In genomic region chr22:40176921-40177737, GRCh38 we compare ENCODE assay signal across 8 cellular contexts. TPM values are rescaled to one million over a fixed set of nuclear protein-coding genes. Genes with fewer than 3 reads are reported as not detected.
DNase-seq lines count a peak whose midpoint lies in the region; ATAC-seq and TF ChIP-seq lines count a peak whose summit lies in the region.

No MANE protein-coding gene starts in this region.

- POLR2A ChIA-PET in activated naive CD8-positive, alpha-beta T cell treated with anti-CD3 and anti-CD28 coated beads, Interleukin-2, amount 10 ng/mL, durations not matched to agents 7 days and 5 days (lab: Charles Lee), result interaction anchor here (0.5 to 4.6 kb wide), 30 partner anchors 12 to 784 kb away, joined by 3 to 104 read pairs (median 4); partner anchors contain the start of gene ADSL

- H3K27me3 Mint-ChIP-seq in HFFc6 (ENCODE audit: insufficient read depth), result peaks cover 2% of the 10 kb centered on the region
- no peaks in the 10 kb centered on the region for H3K27me3 Mint-ChIP-seq in activated naive CD8-positive, alpha-beta T cell treated with anti-CD3 and anti-CD28 coated beads, Interleukin-2, amount 10 ng/mL, durations not matched to agents 7 days and 5 days

- H2AFZ ChIP-seq in hepatocyte, result peak overlapping the region; percentile 22

- H3K9me3 Mint-ChIP-seq in HFFc6, result no peaks in the 10 kb centered on the region
- no peaks in the 10 kb centered on the region for H3K9me3 Mint-ChIP-seq in activated naive CD8-positive, alpha-beta T cell treated with anti-CD3 and anti-CD28 coated beads, Interleukin-2, amount 10 ng/mL, durations not matched to agents 7 days and 5 days

- peaks cover 36% of the 10 kb centered on the region for H3K4me1 ChIP-seq in hepatocyte (ENCODE audit: insufficient read depth)

- H3K27ac Mint-ChIP-seq in HFFc6, result peak overlapping the region; percentile 87
- H3K27ac Mint-ChIP-seq in activated naive CD8-positive, alpha-beta T cell treated with anti-CD3 and anti-CD28 coated beads, Interleukin-2, amount 10 ng/mL, durations not matched to agents 7 days and 5 days, result peak overlapping the region; percentile 87

- H3K9me2 ChIP-seq in hepatocyte (replicated peaks; ENCODE audit: insufficient read depth), result no peaks in the 10 kb centered on the region

- peaks cover 16% of the 10 kb centered on the region for H4K20me1 ChIP-seq in hepatocyte (ENCODE audit: insufficient read depth, poor library complexity, severe bottlenecking)

- H3K4me1 Mint-ChIP-seq in HFFc6 (ENCODE audit: low read depth), result peaks cover 46% of the 10 kb centered on the region
- peaks cover 36% of the 10 kb centered on the region for H3K4me1 Mint-ChIP-seq in activated naive CD8-positive, alpha-beta T cell treated with anti-CD3 and anti-CD28 coated beads, Interleukin-2, amount 10 ng/mL, durations not matched to agents 7 days and 5 days

- peak; percentile 60 for ATAC-seq in activated naive CD8-positive, alpha-beta T cell treated with anti-CD3 and anti-CD28 coated beads, Interleukin-2, amount 10 ng/mL, durations not matched to agents 7 days and 5 days (ENCODE audit: low read depth)
- no peak for ATAC-seq in GM21423 (IDR thresholded peaks at IDR 0.05; ENCODE audit: unreplicated experiment)

- in situ Hi-C loops in SK-MEL-5 (cut with HindIII; ENCODE audit: low pct_unique_long_range_greater_than_20kb, low sequenced_read_pairs), result loop anchor here (25.0 kb wide), 1 partner anchor 115 kb away; no protein-coding TSS in a partner anchor

- DNase-seq in AG09309 (ENCODE audit: low read depth), result no peak
- peak; percentile 54 for DNase-seq in HFFc6
- peak; percentile 50 for DNase-seq in SK-MEL-5 (ENCODE audit: low read depth, low spot score)
- peak; percentile 67 for DNase-seq in activated naive CD8-positive, alpha-beta T cell treated with anti-CD3 and anti-CD28 coated beads, Interleukin-2, amount 10 ng/mL, durations not matched to agents 7 days and 5 days
- DNase-seq in hepatocyte (ENCODE audit: low spot score), result peak; percentile 79
- DNase-seq in COLO829 (ENCODE audit: low spot score), result no peak

- no peaks in the 10 kb centered on the region for H3K27me3 ChIP-seq in hepatocyte

- peaks cover 42% of the 10 kb centered on the region for H3K79me2 ChIP-seq in hepatocyte

- WGBS in hepatocyte (ENCODE audit: low lambda C conversion rate, missing lambda C conversion rate), result 8% methylated on average over 14 of the region's 14 CpGs

- H3K4me3 Mint-ChIP-seq in HFFc6, result peak overlapping the region; percentile 91
- H3K4me3 Mint-ChIP-seq in activated naive CD8-positive, alpha-beta T cell treated with anti-CD3 and anti-CD28 coated beads, Interleukin-2, amount 10 ng/mL, durations not matched to agents 7 days and 5 days, result peak overlapping the region; percentile 86

- H3K27ac ChIP-seq in hepatocyte, result peak overlapping the region; percentile 72
- H3K27ac ChIP-seq in skin epidermis, result peak overlapping the region in 20 of 21 experiments; percentile 8 to 97 (median 78)

- H3K9me3 ChIP-seq in hepatocyte (ENCODE audit: low read depth), result no peaks in the 10 kb centered on the region

- peaks cover 9% of the 10 kb centered on the region for H3K36me3 Mint-ChIP-seq in HFFc6 (ENCODE audit: low read depth)
- H3K36me3 Mint-ChIP-seq in activated naive CD8-positive, alpha-beta T cell treated with anti-CD3 and anti-CD28 coated beads, Interleukin-2, amount 10 ng/mL, durations not matched to agents 7 days and 5 days, result peaks cover 8% of the 10 kb centered on the region

- TF ChIP-seq CTCF in AG09309 (IDR thresholded peaks at IDR 0.05; ENCODE audit: control insufficient read depth, insufficient read depth, low read depth, low read length, missing control alignments) (no peak), HFFc6 (IDR thresholded peaks at IDR 0.05) (no peak), hepatocyte (IDR thresholded peaks at IDR 0.05; ENCODE audit: poor library complexity) (no peak)

- peak overlapping the region; percentile 49 for H3K4me3 ChIP-seq in AG09309 (ENCODE audit: control insufficient read depth, low read depth, low read length)
- H3K4me3 ChIP-seq in hepatocyte, result peak overlapping the region; percentile 24
- peak overlapping the region; percentile 48 to 63 (median 52) for H3K4me3 ChIP-seq in skin epidermis

- peak overlapping the region; percentile 81 for H3K4me2 ChIP-seq in hepatocyte

- H3K36me3 ChIP-seq in hepatocyte (replicated peaks; ENCODE audit: insufficient read depth, low read depth), result no peaks in the 10 kb centered on the region

RNA-seq across cellular contexts. Expression of gene TNRC6B, which starts 0.6 kb away (rescaled TPM):
- 10 to 100 TPM; 30.8 to 36.3 (median 34.3) TPM for total RNA-seq in HFFc6 (2021; fragmentation: NEBNext Ultra II Directional; extraction: Animal tissue kit (Norgen Biotek cat#: 25700))
- 27.2 and 27.9 TPM in 2 replicates for total RNA-seq in SK-MEL-5 (2014; rRNA removed; shearing (Covaris generic))
- polyA plus RNA-seq in SK-MEL-5 (2015; cell fraction: cytosol; rRNA removed), result 9.6 and 10.9 TPM in 2 replicates
- 10.3 and 11.8 TPM in 2 replicates for polyA plus RNA-seq in SK-MEL-5 (2015; cell fraction: nucleus; rRNA removed)
- 10 to 100 TPM; 89.6 to 91.4 TPM for total RNA-seq in activated naive CD8-positive, alpha-beta T cell treated with anti-CD3 and anti-CD28 coated beads, Interleukin-2, amount 10 ng/mL, durations not matched to agents 7 days and 5 days
- total RNA-seq in hepatocyte, result 25.8 TPM in 2 replicates
- 23.7 and 30.8 TPM in 2 replicates for polyA plus RNA-seq in hepatocyte

Comparison
In these comparisons a context has a peak if more than half of its experiments do, and no peak if none do; other contexts are left out.
1. DNase-seq: peak in HFFc6 (single experiment), SK-MEL-5 (single experiment), activated naive CD8-positive, alpha-beta T cell treated with anti-CD3 and anti-CD28 coated beads, Interleukin-2, amount 10 ng/mL, durations not matched to agents 7 days and 5 days (single experiment) and hepatocyte (single experiment); none in AG09309 (single experiment) and COLO829 (single experiment).
2. Peak in every context shown above with its lines, with median percentiles within 50 percentile points of each other: H3K4me3 ChIP-seq.